ENCODE assay signal across 1 cellular context in the genomic region with DNA sequence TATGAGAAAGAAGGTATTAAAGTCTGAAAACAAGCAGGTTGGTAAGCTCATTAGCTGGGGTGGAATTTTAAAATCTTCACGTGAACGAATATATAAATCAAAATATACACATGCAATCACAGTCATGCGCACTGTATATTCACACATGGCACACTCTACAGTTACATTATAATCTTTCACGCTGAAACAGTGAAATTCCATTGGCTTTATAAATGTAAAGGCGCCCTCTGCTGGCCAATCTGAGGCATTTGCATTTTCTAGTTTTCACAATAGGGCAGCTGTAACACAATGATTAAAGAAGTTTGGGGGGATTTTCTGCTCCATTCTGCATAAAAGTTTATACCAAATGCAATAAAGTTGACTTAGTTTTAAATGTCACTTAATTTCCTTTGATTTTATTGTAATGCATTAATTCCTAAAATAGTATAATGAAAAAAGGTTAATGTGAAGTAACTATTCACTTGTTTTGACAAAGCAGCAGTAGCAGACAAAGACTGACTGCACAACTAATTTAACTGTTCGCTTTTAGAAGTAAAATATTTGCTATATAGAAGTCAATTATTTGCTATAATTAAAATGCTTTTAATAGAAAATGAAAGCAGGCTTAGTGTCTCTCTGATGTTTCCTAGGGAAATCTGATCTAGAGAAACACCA.
TF ChIP-seq lines count a peak whose summit lies in the region.

No MANE protein-coding gene starts in this region.

TF ChIP-seq in K562, 482 proteins besides CTCF, POLR2A, EP300 and RAD21:
- no peak for TF ChIP-seq JUND (IDR thresholded peaks at IDR 0.05; ENCODE audit: borderline replicate concordance, low read depth, low read length)
- no peak for TF ChIP-seq JUND (tag; IDR thresholded peaks at IDR 0.05; ENCODE audit: borderline replicate concordance, low read depth, low read length)
- TF ChIP-seq NRF1 (conservative IDR thresholded peaks at IDR 0.05 in 1 of 2, IDR thresholded peaks at IDR 0.05 in 1 of 2), result peak; percentile 37 to 51; a peak in 2 of 4 replicates
- 0 out of 2 replicates have a peak, but pooled peaks have one; percentile 23 for TF ChIP-seq SMC3 (conservative IDR thresholded peaks at IDR 0.05; ENCODE audit: insufficient read depth, low read depth, low read length)
- TF ChIP-seq SMAD1 (IDR thresholded peaks at IDR 0.05; ENCODE audit: low read depth, low read length, partially characterized antibody), result no peak
- TF ChIP-seq DEAF1 (CRISPR knock-in tag; IDR thresholded peaks at IDR 0.05), result peak; percentile 41; the same call in 1 of the 2 replicates
- TF ChIP-seq, protein P1, sequence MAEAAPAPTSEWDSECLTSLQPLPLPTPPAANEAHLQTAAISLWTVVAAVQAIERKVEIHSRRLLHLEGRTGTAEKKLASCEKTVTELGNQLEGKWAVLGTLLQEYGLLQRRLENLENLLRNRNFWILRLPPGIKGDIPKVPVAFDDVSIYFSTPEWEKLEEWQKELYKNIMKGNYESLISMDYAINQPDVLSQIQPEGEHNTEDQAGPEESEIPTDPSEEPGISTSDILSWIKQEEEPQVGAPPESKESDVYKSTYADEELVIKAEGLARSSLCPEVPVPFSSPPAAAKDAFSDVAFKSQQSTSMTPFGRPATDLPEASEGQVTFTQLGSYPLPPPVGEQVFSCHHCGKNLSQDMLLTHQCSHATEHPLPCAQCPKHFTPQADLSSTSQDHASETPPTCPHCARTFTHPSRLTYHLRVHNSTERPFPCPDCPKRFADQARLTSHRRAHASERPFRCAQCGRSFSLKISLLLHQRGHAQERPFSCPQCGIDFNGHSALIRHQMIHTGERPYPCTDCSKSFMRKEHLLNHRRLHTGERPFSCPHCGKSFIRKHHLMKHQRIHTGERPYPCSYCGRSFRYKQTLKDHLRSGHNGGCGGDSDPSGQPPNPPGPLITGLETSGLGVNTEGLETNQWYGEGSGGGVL (CRISPR knock-in tag; IDR thresholded peaks at IDR 0.05), result no peak
